15 cellular contexts compared by ENCODE assay signal in the genomic region with DNA sequence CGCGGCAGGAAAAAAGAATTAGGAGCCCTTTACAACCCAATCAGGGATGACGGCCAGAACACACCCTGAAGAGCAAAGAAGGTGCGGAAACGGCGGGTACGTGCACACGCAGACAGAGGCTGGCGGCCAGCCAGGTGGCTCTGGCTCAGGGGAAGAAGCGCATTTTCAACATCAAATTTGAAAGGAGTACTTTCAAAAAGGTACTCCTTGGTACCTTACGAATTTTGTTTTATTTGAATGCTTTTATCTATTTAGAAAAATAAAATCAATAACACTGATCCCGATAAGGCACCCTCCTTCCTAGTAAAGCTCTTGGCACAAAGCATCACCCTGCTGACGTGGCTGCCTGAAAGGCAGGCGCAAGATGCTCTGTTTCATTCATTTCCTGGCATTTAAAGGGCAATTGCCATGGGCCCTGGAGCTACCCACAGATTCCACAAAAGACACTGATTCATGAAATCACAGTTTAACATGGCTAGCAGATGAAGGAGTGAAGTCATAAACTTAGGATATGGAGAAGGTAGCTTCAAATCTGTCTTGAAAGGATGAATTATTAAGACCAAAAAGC. TPM values are rescaled to one million over a fixed set of nuclear protein-coding genes. Genes with fewer than 3 reads are reported as not detected.
DNase-seq lines count a peak whose midpoint lies in the region; ATAC-seq, FAIRE-seq and TF ChIP-seq lines count a peak whose summit lies in the region.
"Had no signal": no experiment of that assay in that cellular context is flagged by ENCODE, and none has a peak within 500 bp of the region (broad histone marks: within the 10 kb centered on the region; RNA-seq: fewer than 3 reads in every experiment).

No MANE protein-coding gene starts in this region.

- H2AFZ ChIP-seq in neuronal stem cell (ENCODE audit: low read length): no peak overlapping the region

- no peak overlapping the region for H3K27ac ChIP-seq in neuronal stem cell (replicated peaks; ENCODE audit: low read length)
- H3K27ac ChIP-seq: Peyer's patch had no signal

- no peak overlapping the region for H2BK15ac ChIP-seq in neuronal stem cell (ENCODE audit: low read length)

- H3K79me1 ChIP-seq in neuronal stem cell (ENCODE audit: low read depth, low read length): no peaks in the 10 kb centered on the region

- no peak overlapping the region for H4K91ac ChIP-seq in neuronal stem cell (ENCODE audit: low read depth, low read length, poor library complexity)

- no peak overlapping the region for H3K4ac ChIP-seq in neuronal stem cell (ENCODE audit: low read length)

- no peak overlapping the region for H3K14ac ChIP-seq in neuronal stem cell (ENCODE audit: low read length)

- H3K4me1 ChIP-seq in neuronal stem cell (ENCODE audit: control insufficient read depth in 2 of 2, insufficient read depth in 1 of 2, low read depth in 1 of 2, low read length in 2 of 2): peaks cover 2 to 3% of the 10 kb centered on the region in 2 donors

- no peak overlapping the region for H3K9ac ChIP-seq in neuronal stem cell (ENCODE audit: low read depth, low read length, poor library complexity)

- H3K9me3 ChIP-seq in neuronal stem cell (replicated peaks in 1 of 2; ENCODE audit: control insufficient read depth in 2 of 2, insufficient read depth in 1 of 2, low read depth in 1 of 2, low read length in 2 of 2): peaks cover 5 to 14% of the 10 kb centered on the region in 2 donors
- H3K9me3 ChIP-seq: Peyer's patch had no signal

- no peak overlapping the region for H4K8ac ChIP-seq in neuronal stem cell (ENCODE audit: low read depth, low read length)

- H2BK5ac ChIP-seq in neuronal stem cell (ENCODE audit: low read length): peak overlapping the region; percentile 47

- H3K4me3 ChIP-seq in bronchial epithelial cell (ENCODE audit: low read depth, low read length): no peak overlapping the region
- H3K4me3 ChIP-seq in neuronal stem cell (ENCODE audit: low read length in 2 of 2): no peak overlapping the region
- H3K4me3 ChIP-seq: Peyer's patch had no signal

- no peak overlapping the region for H2AK5ac ChIP-seq in neuronal stem cell (ENCODE audit: low read depth, low read length)

- no peak for TF ChIP-seq CTCF in bronchial epithelial cell (IDR thresholded peaks at IDR 0.05; ENCODE audit: insufficient read depth, low read length, severe bottlenecking)
- no peak for TF ChIP-seq CTCF in D721Med (IDR thresholded peaks at IDR 0.05; ENCODE audit: insufficient read depth, missing control alignments)

- DNase-seq in DMS153 treated with DMSO at 0.1 percent for 48 hours (lab: John Stamatoyannopoulos, UW; ENCODE audit: unreplicated experiment) (peak; percentile 31), NCI-H2029 treated with DMSO at 0.1 percent for 48 hours (lab: John Stamatoyannopoulos, UW) (peak; percentile 63), bronchial epithelial cell (ENCODE audit: low read depth) (peak; percentile 71), neuronal stem cell (ENCODE audit: low spot score) (no peak), D721Med (ENCODE audit: insufficient read length, low spot score) (no peak), left lobe of liver (ENCODE audit: low spot score) (no peak)
- DNase-seq: activated CD8-positive, alpha-beta memory T cell treated with anti-CD3 and anti-CD28 coated beads for 24 hours; amniotic stem cell; mesendoderm; NCI-H1930; Peyer's patch; T-helper 1 cell had no signal

- no peak overlapping the region for H3K18ac ChIP-seq in neuronal stem cell (ENCODE audit: low read length)

- H2BK120ac ChIP-seq in neuronal stem cell (ENCODE audit: low read depth, low read length): no peak overlapping the region

- H3K36me3 ChIP-seq in bronchial epithelial cell (ENCODE audit: control insufficient read depth, insufficient read depth, low read length): no peaks in the 10 kb centered on the region
- no peaks in the 10 kb centered on the region for H3K36me3 ChIP-seq in neuronal stem cell (replicated peaks in 1 of 2; ENCODE audit: control insufficient read depth in 2 of 2, insufficient read depth in 2 of 2, low read length in 2 of 2)
- H3K36me3 ChIP-seq: Peyer's patch had no signal

- H2BK12ac ChIP-seq in neuronal stem cell (ENCODE audit: low read length): no peak overlapping the region

- H3K27me3 ChIP-seq in bronchial epithelial cell (ENCODE audit: control insufficient read depth, insufficient read depth, low read length) (no peaks in the 10 kb centered on the region), neuronal stem cell (ENCODE audit: control insufficient read depth in 3 of 3, insufficient read depth in 3 of 3, low read depth in 1 of 3, low read length in 3 of 3) (peaks cover 0 to 22% (median 0%) of the 10 kb centered on the region in 3 experiments)
- H3K27me3 ChIP-seq: Peyer's patch had no signal

- ATAC-seq in GM21619 (IDR thresholded peaks at IDR 0.05; ENCODE audit: unreplicated experiment) (no peak), HG03460 (IDR thresholded peaks at IDR 0.05; ENCODE audit: unreplicated experiment) (no peak), left lobe of liver (no peak)
- ATAC-seq: HCT116 had no signal

- no peak overlapping the region for H3K23ac ChIP-seq in neuronal stem cell (ENCODE audit: low read depth, low read length, poor library complexity)

- H3K4me2 ChIP-seq in neuronal stem cell (ENCODE audit: insufficient read depth, low read length, poor library complexity, severe bottlenecking): no peak overlapping the region

- WGBS in neuronal stem cell (ENCODE audit: extremely low coverage in 2 of 2, insufficient read length in 2 of 2, insufficient replicate concordance in 1 of 2), 2 donors: no CpG with 5 or more reads among the region's 14 CpGs

- FAIRE-seq in bronchial epithelial cell (lab: Jason Lieb, UNC): no peak
- FAIRE-seq in D721Med (lab: Jason Lieb, UNC): no peak

RNA-seq across cellular contexts. Expression of a gene that starts 47.2 kb away (rescaled TPM):
- total RNA-seq in bronchial epithelial cell (7.8 and 8.2 TPM in 2 replicates), left lobe of liver (18.6 TPM)
- polyA plus RNA-seq in neuronal stem cell (2013, experiment 1 of 2): 40.1 TPM
- polyA plus RNA-seq in neuronal stem cell (2013, experiment 2 of 2): 39.2 TPM

RNA-seq across cellular contexts. Expression of a gene that starts 59.3 kb away (rescaled TPM):
- total RNA-seq in bronchial epithelial cell: 5.8 and 8.2 TPM in 2 replicates
- 10.5 TPM for polyA plus RNA-seq in neuronal stem cell (2013, experiment 1 of 2)
- polyA plus RNA-seq in neuronal stem cell (2013, experiment 2 of 2): 9.7 TPM
- 9.5 TPM for total RNA-seq in left lobe of liver

Comparison
In these comparisons a context has a peak if more than half of its experiments do, and no peak if none do; other contexts are left out.
1. DNase-seq: peak in DMS153 treated with DMSO at 0.1 percent for 48 hours (single experiment), NCI-H2029 treated with DMSO at 0.1 percent for 48 hours (single experiment) and bronchial epithelial cell (single experiment); none in neuronal stem cell (single experiment), D721Med (single experiment) and left lobe of liver (single experiment).